8 cellular contexts compared by ENCODE assay signal in the genomic region with DNA sequence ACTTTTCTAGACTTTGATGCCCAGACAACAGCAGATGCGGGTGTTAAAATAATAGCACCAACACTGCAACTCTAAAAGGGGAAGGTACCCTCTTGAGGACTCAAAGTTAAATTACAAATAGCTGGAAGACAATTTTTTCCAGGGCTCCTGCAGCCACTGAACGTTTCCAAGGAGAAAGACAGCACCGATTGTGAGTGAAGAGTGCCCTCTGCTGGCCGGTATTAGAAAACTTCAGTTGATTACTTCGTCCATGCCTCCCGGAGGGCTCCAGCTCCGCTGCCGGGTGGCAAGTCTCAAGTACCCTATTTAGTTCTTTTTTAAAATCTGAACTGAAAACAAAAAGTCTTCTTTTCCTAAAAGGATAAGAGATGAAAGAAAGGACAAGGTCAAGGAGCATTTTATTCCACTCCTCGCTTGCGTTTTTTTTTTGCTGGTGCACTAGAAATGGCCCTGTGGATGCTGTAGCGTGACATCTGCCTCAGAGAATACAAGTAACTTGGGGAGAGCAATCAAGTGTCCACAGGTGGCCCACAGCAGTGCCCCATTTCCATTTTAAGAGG.
DNase-seq lines count a peak whose midpoint lies in the region; ATAC-seq and TF ChIP-seq lines count a peak whose summit lies in the region.

No MANE protein-coding gene starts in this region.

- H3K27ac Mint-ChIP-seq in neural progenitor cell, result no peak overlapping the region

- H3K4me1 Mint-ChIP-seq in neural progenitor cell, result peaks cover 21% of the 10 kb centered on the region

- H3K9ac ChIP-seq in Karpas-422 (ENCODE audit: low read length), result no peak overlapping the region
- no peak overlapping the region for H3K9ac ChIP-seq in neural progenitor cell

- H3K27me3 ChIP-seq in Karpas-422 (ENCODE audit: low read length) (no peaks in the 10 kb centered on the region), neural progenitor cell (peaks cover 13% of the 10 kb centered on the region)

- no peaks in the 10 kb centered on the region for H3K9me2 ChIP-seq in Karpas-422 (replicated peaks; ENCODE audit: insufficient read depth, low read length)

- no peak overlapping the region for H3K4me3 ChIP-seq in Karpas-422 (ENCODE audit: low read length)
- no peak overlapping the region for H3K4me3 ChIP-seq in fibroblast of the aortic adventitia (ENCODE audit: low read depth, low read length)
- no peak overlapping the region for H3K4me3 ChIP-seq in neural progenitor cell

- H3K4me3 Mint-ChIP-seq in neural progenitor cell, result no peak overlapping the region

- H3K36me3 ChIP-seq in Karpas-422 (ENCODE audit: insufficient read depth, low read length) (no peaks in the 10 kb centered on the region), neural progenitor cell (no peaks in the 10 kb centered on the region)

- no peaks in the 10 kb centered on the region for H3F3A ChIP-seq in neural progenitor cell (ENCODE audit: low read depth)

- H3K4me1 ChIP-seq in Karpas-422 (ENCODE audit: low read length), result peaks cover 47% of the 10 kb centered on the region
- no peaks in the 10 kb centered on the region for H3K4me1 ChIP-seq in neural progenitor cell

- H3K9me3 Mint-ChIP-seq in neural progenitor cell, result no peaks in the 10 kb centered on the region

- H3K36me3 Mint-ChIP-seq in neural progenitor cell, result no peaks in the 10 kb centered on the region

- H3K27me3 Mint-ChIP-seq in neural progenitor cell (ENCODE audit: insufficient read depth, low read depth), result peaks cover 8% of the 10 kb centered on the region

- H2AFZ ChIP-seq in Karpas-422 (ENCODE audit: low read length), result no peak overlapping the region
- peak overlapping the region; percentile 8 for H2AFZ ChIP-seq in neural progenitor cell (replicated peaks)

- H3K4me2 ChIP-seq in Karpas-422 (ENCODE audit: low read depth, low read length, poor library complexity, severe bottlenecking) (no peak overlapping the region), neural progenitor cell (peak overlapping the region; percentile 32)

- no peak overlapping the region for H3K27ac ChIP-seq in Karpas-422 (ENCODE audit: low read length)
- H3K27ac ChIP-seq in neural progenitor cell, result no peak overlapping the region
- no peak overlapping the region for H3K27ac ChIP-seq in substantia nigra (ENCODE audit: low read depth, low read length, poor library complexity, severe bottlenecking)

- H4K20me1 ChIP-seq in Karpas-422 (ENCODE audit: insufficient read depth, low read depth, low read length) (no peaks in the 10 kb centered on the region), neural progenitor cell (ENCODE audit: low read depth) (no peaks in the 10 kb centered on the region)

- DNase-seq in DMS153 treated with DMSO at 0.1 percent for 48 hours (lab: John Stamatoyannopoulos, UW; ENCODE audit: unreplicated experiment) (peak; percentile 16), Karpas-422 (peak; percentile 87), RPMI7951 (ENCODE audit: low read depth) (peak; percentile 71), activated T-helper 1 cell treated with Interleukin-2 at 50 U/mL for 16 hours (ENCODE audit: low read depth) (peak; percentile 47), fibroblast of the aortic adventitia (ENCODE audit: low read depth) (peak; percentile 93), neural progenitor cell (ENCODE audit: low spot score) (peak; percentile 89), substantia nigra (lab: John Stamatoyannopoulos, UW) (peak in 46 of 49 donors; percentile 7 to 92 (median 72))

- peak; percentile 71 for TF ChIP-seq CTCF in fibroblast of the aortic adventitia (IDR thresholded peaks at IDR 0.05; ENCODE audit: insufficient read depth, low read length)
- TF ChIP-seq CTCF in neural progenitor cell (IDR thresholded peaks at IDR 0.05), result peak; percentile 90

- ATAC-seq in GM21528 (IDR thresholded peaks at IDR 0.05; ENCODE audit: low FRiP score, unreplicated experiment), result no peak

- H3K79me2 ChIP-seq in Karpas-422 (ENCODE audit: low read length) (no peaks in the 10 kb centered on the region), neural progenitor cell (ENCODE audit: low read depth) (no peaks in the 10 kb centered on the region)

- H3K9me3 ChIP-seq in Karpas-422 (ENCODE audit: low read length) (no peaks in the 10 kb centered on the region), neural progenitor cell (ENCODE audit: low read depth) (no peaks in the 10 kb centered on the region)

Comparison
In these comparisons a context has a peak if more than half of its experiments do, and no peak if none do; other contexts are left out.
1. DNase-seq: peak in every context shown above with its lines; median percentile 93 in fibroblast of the aortic adventitia; 89 in neural progenitor cell; 87 in Karpas-422; 72 in substantia nigra; 71 in RPMI7951; 47 in activated T-helper 1 cell treated with Interleukin-2 at 50 U/mL for 16 hours; 16 in DMS153 treated with DMSO at 0.1 percent for 48 hours.